Comparison of ENCODE assay signal across 1 cellular context in the genomic region with DNA sequence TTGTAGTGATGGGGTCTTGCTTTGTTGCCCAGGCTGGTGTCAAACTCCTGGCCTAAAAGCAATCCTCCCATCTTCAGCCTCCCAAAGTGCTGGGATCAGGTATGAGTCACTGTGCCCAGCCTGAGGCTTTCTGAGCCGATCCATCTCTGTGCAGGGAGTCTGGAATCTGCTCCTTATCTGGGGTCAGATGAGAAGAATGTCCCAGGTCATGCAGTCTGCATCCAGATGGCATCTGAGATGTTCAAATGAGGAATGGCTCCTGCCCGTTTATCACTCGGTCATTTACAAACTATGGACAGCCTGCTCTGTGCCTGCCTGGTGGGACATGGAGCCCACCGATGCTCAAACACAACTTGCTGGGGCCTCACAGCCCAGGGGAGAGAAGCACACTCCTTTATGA.
TF ChIP-seq lines count a peak whose summit lies in the region.

No MANE protein-coding gene starts in this region.

TF ChIP-seq in IMR-90, 13 proteins besides CTCF, POLR2A, EP300 and RAD21:
- TF ChIP-seq, protein P1, sequence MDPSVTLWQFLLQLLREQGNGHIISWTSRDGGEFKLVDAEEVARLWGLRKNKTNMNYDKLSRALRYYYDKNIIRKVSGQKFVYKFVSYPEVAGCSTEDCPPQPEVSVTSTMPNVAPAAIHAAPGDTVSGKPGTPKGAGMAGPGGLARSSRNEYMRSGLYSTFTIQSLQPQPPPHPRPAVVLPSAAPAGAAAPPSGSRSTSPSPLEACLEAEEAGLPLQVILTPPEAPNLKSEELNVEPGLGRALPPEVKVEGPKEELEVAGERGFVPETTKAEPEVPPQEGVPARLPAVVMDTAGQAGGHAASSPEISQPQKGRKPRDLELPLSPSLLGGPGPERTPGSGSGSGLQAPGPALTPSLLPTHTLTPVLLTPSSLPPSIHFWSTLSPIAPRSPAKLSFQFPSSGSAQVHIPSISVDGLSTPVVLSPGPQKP (IDR thresholded peaks at IDR 0.05; ENCODE audit: borderline replicate concordance, low read depth, low read length), result no peak
- TF ChIP-seq RFX5 (IDR thresholded peaks at IDR 0.05; ENCODE audit: low read depth, low read length) (no peak), BHLHE40 (IDR thresholded peaks at IDR 0.05; ENCODE audit: low read depth, low read length) (no peak), CEBPB (IDR thresholded peaks at IDR 0.05; ENCODE audit: low read depth, low read length) (no peak), MAZ (IDR thresholded peaks at IDR 0.05; ENCODE audit: borderline replicate concordance, low read depth, low read length) (no peak), NFE2L2 (IDR thresholded peaks at IDR 0.05; ENCODE audit: low read depth, low read length) (no peak), MXI1 (IDR thresholded peaks at IDR 0.05; ENCODE audit: borderline replicate concordance, low read depth, low read length) (no peak), FOS (IDR thresholded peaks at IDR 0.05; ENCODE audit: low read depth, low read length) (no peak), RCOR1 (IDR thresholded peaks at IDR 0.05; ENCODE audit: insufficient replicate concordance, low read length) (no peak), MAFK (IDR thresholded peaks at IDR 0.05; ENCODE audit: low read depth, low read length) (no peak), CHD1 (IDR thresholded peaks at IDR 0.05; ENCODE audit: low read depth, low read length) (no peak), SMC3 (IDR thresholded peaks at IDR 0.05; ENCODE audit: low read depth, low read length) (no peak)
- TF ChIP-seq, protein P2, sequence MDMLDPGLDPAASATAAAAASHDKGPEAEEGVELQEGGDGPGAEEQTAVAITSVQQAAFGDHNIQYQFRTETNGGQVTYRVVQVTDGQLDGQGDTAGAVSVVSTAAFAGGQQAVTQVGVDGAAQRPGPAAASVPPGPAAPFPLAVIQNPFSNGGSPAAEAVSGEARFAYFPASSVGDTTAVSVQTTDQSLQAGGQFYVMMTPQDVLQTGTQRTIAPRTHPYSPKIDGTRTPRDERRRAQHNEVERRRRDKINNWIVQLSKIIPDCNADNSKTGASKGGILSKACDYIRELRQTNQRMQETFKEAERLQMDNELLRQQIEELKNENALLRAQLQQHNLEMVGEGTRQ (IDR thresholded peaks at IDR 0.05; ENCODE audit: low read depth, low read length), result no peak
TF ChIP-seq in IMR-90: peak in this region for 0.
